In the genomic region with DNA sequence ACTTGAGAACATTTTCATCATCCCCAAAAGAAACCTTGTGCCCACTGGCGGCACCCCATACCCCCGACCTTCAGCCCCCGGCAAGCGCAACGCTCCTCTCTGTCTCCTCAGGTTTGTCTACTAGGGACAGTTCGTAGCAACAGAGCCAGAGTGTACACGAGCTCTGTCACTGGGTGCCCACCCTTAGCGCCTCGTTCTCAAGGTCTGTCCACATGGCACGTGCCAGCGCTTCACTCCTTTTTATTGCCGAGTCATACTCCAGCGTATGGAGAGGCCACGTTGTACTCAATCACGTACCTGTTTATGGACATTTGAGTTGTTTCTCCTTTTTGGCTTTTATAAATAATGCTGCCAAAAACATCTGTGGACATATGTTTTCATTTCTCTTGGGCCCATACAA, we compare ENCODE assay signal across 16 cellular contexts. TPM values are rescaled to one million over a fixed set of nuclear protein-coding genes. Genes with fewer than 3 reads are reported as not detected.
A peak's percentile ranks its signal among the peaks of the same experiment; 100 is the strongest.
DNase-seq lines count a peak whose midpoint lies in the region; ATAC-seq and TF ChIP-seq lines count a peak whose summit lies in the region.
"Had no signal": no experiment of that assay in that cellular context is flagged by ENCODE, and none has a peak within 500 bp of the region (broad histone marks: within the 10 kb centered on the region; RNA-seq: fewer than 3 reads in every experiment).

No MANE protein-coding gene starts in this region.

- no peak overlapping the region for H3K4me2 ChIP-seq in osteoblast (ENCODE audit: insufficient read depth, low read length)

- no peak overlapping the region for H3K27ac Mint-ChIP-seq in endodermal cell
- H3K27ac Mint-ChIP-seq in stimulated activated naive B cell treated with anti-CD40 and anti-IgM and Interleukin-4, amounts not matched to agents 10 μg/mL and 1 μg/mL and 100 μg/mL, for 72 hours = no peak overlapping the region
- H3K27ac Mint-ChIP-seq: CD14-positive monocyte, HFFc6, IgD-negative memory B cell had no signal

- WGBS in endodermal cell (ENCODE audit: insufficient coverage in 1 of 2, insufficient read length in 1 of 2), 2 experiments = 93 to 97% methylated on average over 15 of the region's 15 CpGs

- H3K9me3 Mint-ChIP-seq in endodermal cell = no peaks in the 10 kb centered on the region
- H3K9me3 Mint-ChIP-seq in stimulated activated naive B cell treated with anti-CD40 and anti-IgM and Interleukin-4, amounts not matched to agents 10 μg/mL and 1 μg/mL and 100 μg/mL, for 72 hours = no peaks in the 10 kb centered on the region
- H3K9me3 Mint-ChIP-seq: HFFc6, IgD-negative memory B cell had no signal

- H3K9me3 ChIP-seq in right atrium auricular region = no peaks in the 10 kb centered on the region
- H3K9me3 ChIP-seq in endodermal cell (ENCODE audit: control insufficient read depth, low read length) = no peaks in the 10 kb centered on the region
- H3K9me3 ChIP-seq in osteoblast (ENCODE audit: low read depth, low read length) = no peaks in the 10 kb centered on the region

- H3K36me3 Mint-ChIP-seq in endodermal cell (ENCODE audit: low read depth) = no peaks in the 10 kb centered on the region
- no peaks in the 10 kb centered on the region for H3K36me3 Mint-ChIP-seq in stimulated activated naive B cell treated with anti-CD40 and anti-IgM and Interleukin-4, amounts not matched to agents 10 μg/mL and 1 μg/mL and 100 μg/mL, for 72 hours
- H3K36me3 Mint-ChIP-seq: CD14-positive monocyte, IgD-negative memory B cell had no signal

- no peak overlapping the region for H3K27ac ChIP-seq in right atrium auricular region
- H3K27ac ChIP-seq in endodermal cell (ENCODE audit: low read depth, low read length) = no peak overlapping the region
- no peak overlapping the region for H3K27ac ChIP-seq in osteoblast (ENCODE audit: low read depth, low read length)

- H3K4me3 ChIP-seq in right atrium auricular region (no peak overlapping the region), endodermal cell (ENCODE audit: low read length) (no peak overlapping the region), osteoblast (ENCODE audit: insufficient read depth, low read length) (no peak overlapping the region)

- ATAC-seq in left ventricle myocardium superior (no peak), HG03039 (IDR thresholded peaks at IDR 0.05; ENCODE audit: unreplicated experiment) (no peak)
- ATAC-seq in stimulated activated naive B cell treated with anti-CD40 and anti-IgM and Interleukin-4, amounts not matched to agents 10 μg/mL and 1 μg/mL and 100 μg/mL, for 72 hours (replicated peaks) = no peak

- no peak overlapping the region for H2AFZ ChIP-seq in osteoblast (ENCODE audit: low read length)

- H3K4me3 Mint-ChIP-seq in endodermal cell = no peak overlapping the region
- no peak overlapping the region for H3K4me3 Mint-ChIP-seq in stimulated activated naive B cell treated with anti-CD40 and anti-IgM and Interleukin-4, amounts not matched to agents 10 μg/mL and 1 μg/mL and 100 μg/mL, for 72 hours
- H3K4me3 Mint-ChIP-seq: CD14-positive monocyte, HFFc6, IgD-negative memory B cell had no signal

- no peak overlapping the region for H3K9ac ChIP-seq in endodermal cell (ENCODE audit: extremely low read depth, low read length, poor library complexity, severe bottlenecking)

- H3K36me3 ChIP-seq in right atrium auricular region = no peaks in the 10 kb centered on the region
- no peaks in the 10 kb centered on the region for H3K36me3 ChIP-seq in endodermal cell (ENCODE audit: control insufficient read depth, insufficient read depth, low read length)
- no peaks in the 10 kb centered on the region for H3K36me3 ChIP-seq in osteoblast (ENCODE audit: insufficient read depth, low read length)

- H3K27me3 ChIP-seq in right atrium auricular region (no peaks in the 10 kb centered on the region), endodermal cell (ENCODE audit: control insufficient read depth, insufficient read depth, low read length, poor library complexity, severe bottlenecking) (no peaks in the 10 kb centered on the region), osteoblast (ENCODE audit: insufficient read depth, low read length) (no peaks in the 10 kb centered on the region)

- intact Hi-C loops in left ventricle myocardium superior (cut with micrococcal nuclease) = no loop called here

- no peaks in the 10 kb centered on the region for H3K79me2 ChIP-seq in osteoblast (ENCODE audit: insufficient read depth, low read length)

- H3K4me1 ChIP-seq in right atrium auricular region = no peaks in the 10 kb centered on the region
- H3K4me1 ChIP-seq in endodermal cell (ENCODE audit: control insufficient read depth, insufficient read depth, low read length) = no peaks in the 10 kb centered on the region
- no peaks in the 10 kb centered on the region for H3K4me1 ChIP-seq in osteoblast (ENCODE audit: insufficient read depth, low read length)

- no peaks in the 10 kb centered on the region for H4K20me1 ChIP-seq in osteoblast (ENCODE audit: insufficient read depth, low read length)

- peaks cover 1% of the 10 kb centered on the region for H3K27me3 Mint-ChIP-seq in endodermal cell (ENCODE audit: insufficient read depth)
- peaks cover 14 to 43% of the 10 kb centered on the region in 2 donors for H3K27me3 Mint-ChIP-seq in stimulated activated naive B cell treated with anti-CD40 and anti-IgM and Interleukin-4, amounts not matched to agents 10 μg/mL and 1 μg/mL and 100 μg/mL, for 72 hours

- TF ChIP-seq CTCF in right atrium auricular region (IDR thresholded peaks at IDR 0.05) (no peak), endodermal cell (conservative IDR thresholded peaks at IDR 0.05) (no peak), osteoblast (IDR thresholded peaks at IDR 0.05; ENCODE audit: extremely low read depth, low read depth, low read length) (no peak)

- H3K4me1 Mint-ChIP-seq in endodermal cell = no peaks in the 10 kb centered on the region
- no peaks in the 10 kb centered on the region for H3K4me1 Mint-ChIP-seq in stimulated activated naive B cell treated with anti-CD40 and anti-IgM and Interleukin-4, amounts not matched to agents 10 μg/mL and 1 μg/mL and 100 μg/mL, for 72 hours
- H3K4me1 Mint-ChIP-seq: CD14-positive monocyte had no signal

- DNase-seq in left ventricle myocardium superior (peak; percentile 9), right atrium auricular region (ENCODE audit: low spot score) (no peak), endodermal cell (peak; percentile 13), osteoblast (ENCODE audit: insufficient read length, low spot score, missing footprints) (peak; percentile 30), ureter (ENCODE audit: low spot score) (peak; percentile 15), glomerular visceral epithelial cell (ENCODE audit: extremely low spot score) (no peak)
- DNase-seq in stimulated activated naive B cell treated with anti-CD40 and anti-IgM and Interleukin-4, amounts not matched to agents 10 μg/mL and 1 μg/mL and 100 μg/mL, for 72 hours = no peak
- DNase-seq: EL, HFFc6, NCI-H1105, NCI-H1694, NCI-H2227 treated with DMSO at 0.1 percent for 48 hours, NCI-H524 treated with DMSO at 0.1 percent for 48 hours had no signal

RNA-seq across cellular contexts. Expression of a gene that starts 30.3 kb away (rescaled TPM):
- total RNA-seq in left ventricle myocardium superior (177 TPM), right atrium auricular region (100 to 1,000 TPM in 1 of 2 donors, 10 to 100 TPM in 1; 77.4 to 103 TPM), endodermal cell (10 to 100 TPM; 37.8 to 69.7 TPM), osteoblast (44.8 and 54.3 TPM in 2 replicates), ureter (88.1 TPM)
- 55.9 TPM for polyA plus RNA-seq in endodermal cell (2013, experiment 1 of 2)
- polyA plus RNA-seq in endodermal cell (2013, experiment 2 of 2) = 56.9 TPM
- polyA plus RNA-seq: CD14-positive monocyte had no signal

Comparison
In these comparisons a context has a peak if more than half of its experiments do, and no peak if none do; other contexts are left out.
1. DNase-seq: peak in left ventricle myocardium superior (single experiment), endodermal cell (single experiment), osteoblast (single experiment) and ureter (single experiment); none in right atrium auricular region (single experiment), glomerular visceral epithelial cell (single experiment) and stimulated activated naive B cell treated with anti-CD40 and anti-IgM and Interleukin-4, amounts not matched to agents 10 μg/mL and 1 μg/mL and 100 μg/mL, for 72 hours (single experiment).